In the genomic region with DNA sequence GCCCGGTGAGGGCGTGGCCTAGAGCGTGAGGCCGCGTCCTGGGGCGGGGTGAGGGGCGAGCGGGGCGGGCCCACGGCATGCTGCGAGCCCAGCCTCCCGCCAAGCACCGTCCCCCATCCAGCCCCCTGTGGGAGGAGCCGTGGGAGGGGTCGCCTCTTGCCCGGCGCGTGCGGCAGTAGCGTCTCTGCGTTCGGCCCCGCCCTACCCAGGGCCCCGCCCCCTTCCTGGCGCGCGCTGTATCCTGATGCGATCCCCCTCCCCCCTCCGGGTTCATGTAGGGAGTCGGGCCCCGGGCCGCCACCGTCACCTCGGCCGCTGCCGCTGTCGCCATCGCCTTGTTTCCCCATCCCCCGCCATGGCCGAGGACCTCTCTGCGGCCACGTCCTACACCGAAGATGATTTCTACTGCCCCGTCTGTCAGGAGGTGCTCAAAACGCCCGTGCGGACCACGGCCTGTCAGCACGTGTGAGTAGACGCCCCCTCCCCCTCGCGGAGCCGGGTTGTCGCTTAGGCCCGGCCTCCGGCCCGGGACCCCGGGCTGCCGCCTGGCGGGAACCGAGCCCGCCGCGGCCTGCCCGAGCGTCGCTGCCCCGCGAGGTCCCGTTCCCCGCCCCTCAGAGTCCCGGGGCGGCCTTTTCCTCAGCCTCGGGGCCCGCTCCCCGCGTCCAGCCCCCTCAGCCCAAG, we compare ENCODE assay signal across 1 cellular context.
TF ChIP-seq lines count a peak whose summit lies in the region.

No MANE protein-coding gene starts in this region.

TF ChIP-seq in GM12878, 131 proteins besides CTCF, POLR2A, EP300 and RAD21 (continued from another document):
- TF ChIP-seq, protein P1, sequence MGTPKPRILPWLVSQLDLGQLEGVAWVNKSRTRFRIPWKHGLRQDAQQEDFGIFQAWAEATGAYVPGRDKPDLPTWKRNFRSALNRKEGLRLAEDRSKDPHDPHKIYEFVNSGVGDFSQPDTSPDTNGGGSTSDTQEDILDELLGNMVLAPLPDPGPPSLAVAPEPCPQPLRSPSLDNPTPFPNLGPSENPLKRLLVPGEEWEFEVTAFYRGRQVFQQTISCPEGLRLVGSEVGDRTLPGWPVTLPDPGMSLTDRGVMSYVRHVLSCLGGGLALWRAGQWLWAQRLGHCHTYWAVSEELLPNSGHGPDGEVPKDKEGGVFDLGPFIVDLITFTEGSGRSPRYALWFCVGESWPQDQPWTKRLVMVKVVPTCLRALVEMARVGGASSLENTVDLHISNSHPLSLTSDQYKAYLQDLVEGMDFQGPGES (IDR thresholded peaks at IDR 0.05), result no peak
- 0 out of 2 replicates have a peak, but pooled peaks have one; percentile 31 for TF ChIP-seq TCF3 (IDR thresholded peaks at IDR 0.05; ENCODE audit: borderline replicate concordance, insufficient read depth, low read depth, low read length)
- TF ChIP-seq FOXM1 (IDR thresholded peaks at IDR 0.05; ENCODE audit: low read depth, low read length), result no peak
- no peak for TF ChIP-seq STAT3 (IDR thresholded peaks at IDR 0.05; ENCODE audit: low read depth, low read length)
- TF ChIP-seq, protein P2, sequence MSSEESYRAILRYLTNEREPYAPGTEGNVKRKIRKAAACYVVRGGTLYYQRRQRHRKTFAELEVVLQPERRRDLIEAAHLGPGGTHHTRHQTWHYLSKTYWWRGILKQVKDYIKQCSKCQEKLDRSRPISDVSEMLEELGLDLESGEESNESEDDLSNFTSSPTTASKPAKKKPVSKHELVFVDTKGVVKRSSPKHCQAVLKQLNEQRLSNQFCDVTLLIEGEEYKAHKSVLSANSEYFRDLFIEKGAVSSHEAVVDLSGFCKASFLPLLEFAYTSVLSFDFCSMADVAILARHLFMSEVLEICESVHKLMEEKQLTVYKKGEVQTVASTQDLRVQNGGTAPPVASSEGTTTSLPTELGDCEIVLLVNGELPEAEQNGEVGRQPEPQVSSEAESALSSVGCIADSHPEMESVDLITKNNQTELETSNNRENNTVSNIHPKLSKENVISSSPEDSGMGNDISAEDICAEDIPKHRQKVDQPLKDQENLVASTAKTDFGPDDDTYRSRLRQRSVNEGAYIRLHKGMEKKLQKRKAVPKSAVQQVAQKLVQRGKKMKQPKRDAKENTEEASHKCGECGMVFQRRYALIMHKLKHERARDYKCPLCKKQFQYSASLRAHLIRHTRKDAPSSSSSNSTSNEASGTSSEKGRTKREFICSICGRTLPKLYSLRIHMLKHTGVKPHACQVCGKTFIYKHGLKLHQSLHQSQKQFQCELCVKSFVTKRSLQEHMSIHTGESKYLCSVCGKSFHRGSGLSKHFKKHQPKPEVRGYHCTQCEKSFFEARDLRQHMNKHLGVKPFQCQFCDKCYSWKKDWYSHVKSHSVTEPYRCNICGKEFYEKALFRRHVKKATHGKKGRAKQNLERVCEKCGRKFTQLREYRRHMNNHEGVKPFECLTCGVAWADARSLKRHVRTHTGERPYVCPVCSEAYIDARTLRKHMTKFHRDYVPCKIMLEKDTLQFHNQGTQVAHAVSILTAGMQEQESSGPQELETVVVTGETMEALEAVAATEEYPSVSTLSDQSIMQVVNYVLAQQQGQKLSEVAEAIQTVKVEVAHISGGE (CRISPR knock-in tag; IDR thresholded peaks at IDR 0.05), result no peak
- no peak for TF ChIP-seq SREBF1 (IDR thresholded peaks at IDR 0.05; ENCODE audit: low read length)
- peak; percentile 75 for TF ChIP-seq CREB1 (IDR thresholded peaks at IDR 0.05; ENCODE audit: low read depth)
- TF ChIP-seq EZH2 (IDR thresholded peaks at IDR 0.05; ENCODE audit: borderline replicate concordance, control insufficient read depth, low read depth, low read length), result no peak
- TF ChIP-seq, protein P3, sequence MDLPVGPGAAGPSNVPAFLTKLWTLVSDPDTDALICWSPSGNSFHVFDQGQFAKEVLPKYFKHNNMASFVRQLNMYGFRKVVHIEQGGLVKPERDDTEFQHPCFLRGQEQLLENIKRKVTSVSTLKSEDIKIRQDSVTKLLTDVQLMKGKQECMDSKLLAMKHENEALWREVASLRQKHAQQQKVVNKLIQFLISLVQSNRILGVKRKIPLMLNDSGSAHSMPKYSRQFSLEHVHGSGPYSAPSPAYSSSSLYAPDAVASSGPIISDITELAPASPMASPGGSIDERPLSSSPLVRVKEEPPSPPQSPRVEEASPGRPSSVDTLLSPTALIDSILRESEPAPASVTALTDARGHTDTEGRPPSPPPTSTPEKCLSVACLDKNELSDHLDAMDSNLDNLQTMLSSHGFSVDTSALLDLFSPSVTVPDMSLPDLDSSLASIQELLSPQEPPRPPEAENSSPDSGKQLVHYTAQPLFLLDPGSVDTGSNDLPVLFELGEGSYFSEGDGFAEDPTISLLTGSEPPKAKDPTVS (IDR thresholded peaks at IDR 0.05; ENCODE audit: low read depth, low read length), result no peak
- TF ChIP-seq SREBF2 (IDR thresholded peaks at IDR 0.05; ENCODE audit: low read length), result no peak
- no peak for TF ChIP-seq MEF2A (IDR thresholded peaks at IDR 0.05; ENCODE audit: insufficient read depth, low read depth, low read length)
- TF ChIP-seq, protein P4, sequence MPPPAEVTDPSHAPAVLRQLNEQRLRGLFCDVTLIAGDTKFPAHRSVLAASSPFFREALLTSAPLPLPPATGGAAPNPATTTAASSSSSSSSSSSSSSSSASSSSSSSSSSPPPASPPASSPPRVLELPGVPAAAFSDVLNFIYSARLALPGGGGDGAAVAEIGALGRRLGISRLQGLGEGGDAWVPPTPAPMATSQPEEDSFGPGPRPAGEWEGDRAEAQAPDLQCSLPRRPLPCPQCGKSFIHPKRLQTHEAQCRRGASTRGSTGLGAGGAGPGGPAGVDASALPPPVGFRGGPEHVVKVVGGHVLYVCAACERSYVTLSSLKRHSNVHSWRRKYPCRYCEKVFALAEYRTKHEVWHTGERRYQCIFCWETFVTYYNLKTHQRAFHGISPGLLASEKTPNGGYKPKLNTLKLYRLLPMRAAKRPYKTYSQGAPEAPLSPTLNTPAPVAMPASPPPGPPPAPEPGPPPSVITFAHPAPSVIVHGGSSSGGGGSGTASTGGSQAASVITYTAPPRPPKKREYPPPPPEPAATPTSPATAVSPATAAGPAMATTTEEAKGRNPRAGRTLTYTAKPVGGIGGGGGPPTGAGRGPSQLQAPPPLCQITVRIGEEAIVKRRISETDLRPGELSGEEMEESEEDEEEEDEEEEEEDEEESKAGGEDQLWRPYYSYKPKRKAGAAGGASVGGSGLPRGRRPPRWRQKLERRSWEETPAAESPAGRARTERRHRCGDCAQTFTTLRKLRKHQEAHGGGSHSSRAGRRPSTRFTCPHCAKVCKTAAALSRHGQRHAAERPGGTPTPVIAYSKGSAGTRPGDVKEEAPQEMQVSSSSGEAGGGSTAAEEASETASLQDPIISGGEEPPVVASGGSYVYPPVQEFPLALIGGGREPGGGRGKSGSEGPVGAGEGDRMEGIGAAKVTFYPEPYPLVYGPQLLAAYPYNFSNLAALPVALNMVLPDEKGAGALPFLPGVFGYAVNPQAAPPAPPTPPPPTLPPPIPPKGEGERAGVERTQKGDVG (CRISPR knock-in tag; IDR thresholded peaks at IDR 0.05), result no peak
- TF ChIP-seq, protein P5, sequence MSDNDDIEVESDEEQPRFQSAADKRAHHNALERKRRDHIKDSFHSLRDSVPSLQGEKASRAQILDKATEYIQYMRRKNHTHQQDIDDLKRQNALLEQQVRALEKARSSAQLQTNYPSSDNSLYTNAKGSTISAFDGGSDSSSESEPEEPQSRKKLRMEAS (IDR thresholded peaks at IDR 0.05; ENCODE audit: low read depth, low read length), result no peak; the same call in 1 of the 2 replicates
- TF ChIP-seq NR2C2 (IDR thresholded peaks at IDR 0.05; ENCODE audit: borderline replicate concordance, control insufficient read depth, insufficient read length, low read depth), result no peak
- peak; percentile 53; the same call in 1 of the 2 replicates for TF ChIP-seq YY1 (IDR thresholded peaks at IDR 0.05; ENCODE audit: low read depth, low read length)
- TF ChIP-seq, protein P6, sequence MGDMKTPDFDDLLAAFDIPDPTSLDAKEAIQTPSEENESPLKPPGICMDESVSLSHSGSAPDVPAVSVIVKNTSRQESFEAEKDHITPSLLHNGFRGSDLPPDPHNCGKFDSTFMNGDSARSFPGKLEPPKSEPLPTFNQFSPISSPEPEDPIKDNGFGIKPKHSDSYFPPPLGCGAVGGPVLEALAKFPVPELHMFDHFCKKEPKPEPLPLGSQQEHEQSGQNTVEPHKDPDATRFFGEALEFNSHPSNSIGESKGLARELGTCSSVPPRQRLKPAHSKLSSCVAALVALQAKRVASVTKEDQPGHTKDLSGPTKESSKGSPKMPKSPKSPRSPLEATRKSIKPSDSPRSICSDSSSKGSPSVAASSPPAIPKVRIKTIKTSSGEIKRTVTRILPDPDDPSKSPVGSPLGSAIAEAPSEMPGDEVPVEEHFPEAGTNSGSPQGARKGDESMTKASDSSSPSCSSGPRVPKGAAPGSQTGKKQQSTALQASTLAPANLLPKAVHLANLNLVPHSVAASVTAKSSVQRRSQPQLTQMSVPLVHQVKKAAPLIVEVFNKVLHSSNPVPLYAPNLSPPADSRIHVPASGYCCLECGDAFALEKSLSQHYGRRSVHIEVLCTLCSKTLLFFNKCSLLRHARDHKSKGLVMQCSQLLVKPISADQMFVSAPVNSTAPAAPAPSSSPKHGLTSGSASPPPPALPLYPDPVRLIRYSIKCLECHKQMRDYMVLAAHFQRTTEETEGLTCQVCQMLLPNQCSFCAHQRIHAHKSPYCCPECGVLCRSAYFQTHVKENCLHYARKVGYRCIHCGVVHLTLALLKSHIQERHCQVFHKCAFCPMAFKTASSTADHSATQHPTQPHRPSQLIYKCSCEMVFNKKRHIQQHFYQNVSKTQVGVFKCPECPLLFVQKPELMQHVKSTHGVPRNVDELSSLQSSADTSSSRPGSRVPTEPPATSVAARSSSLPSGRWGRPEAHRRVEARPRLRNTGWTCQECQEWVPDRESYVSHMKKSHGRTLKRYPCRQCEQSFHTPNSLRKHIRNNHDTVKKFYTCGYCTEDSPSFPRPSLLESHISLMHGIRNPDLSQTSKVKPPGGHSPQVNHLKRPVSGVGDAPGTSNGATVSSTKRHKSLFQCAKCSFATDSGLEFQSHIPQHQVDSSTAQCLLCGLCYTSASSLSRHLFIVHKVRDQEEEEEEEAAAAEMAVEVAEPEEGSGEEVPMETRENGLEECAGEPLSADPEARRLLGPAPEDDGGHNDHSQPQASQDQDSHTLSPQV (IDR thresholded peaks at IDR 0.05), result no peak
- no peak for TF ChIP-seq ZNF217 (IDR thresholded peaks at IDR 0.05)
- TF ChIP-seq, protein P7, sequence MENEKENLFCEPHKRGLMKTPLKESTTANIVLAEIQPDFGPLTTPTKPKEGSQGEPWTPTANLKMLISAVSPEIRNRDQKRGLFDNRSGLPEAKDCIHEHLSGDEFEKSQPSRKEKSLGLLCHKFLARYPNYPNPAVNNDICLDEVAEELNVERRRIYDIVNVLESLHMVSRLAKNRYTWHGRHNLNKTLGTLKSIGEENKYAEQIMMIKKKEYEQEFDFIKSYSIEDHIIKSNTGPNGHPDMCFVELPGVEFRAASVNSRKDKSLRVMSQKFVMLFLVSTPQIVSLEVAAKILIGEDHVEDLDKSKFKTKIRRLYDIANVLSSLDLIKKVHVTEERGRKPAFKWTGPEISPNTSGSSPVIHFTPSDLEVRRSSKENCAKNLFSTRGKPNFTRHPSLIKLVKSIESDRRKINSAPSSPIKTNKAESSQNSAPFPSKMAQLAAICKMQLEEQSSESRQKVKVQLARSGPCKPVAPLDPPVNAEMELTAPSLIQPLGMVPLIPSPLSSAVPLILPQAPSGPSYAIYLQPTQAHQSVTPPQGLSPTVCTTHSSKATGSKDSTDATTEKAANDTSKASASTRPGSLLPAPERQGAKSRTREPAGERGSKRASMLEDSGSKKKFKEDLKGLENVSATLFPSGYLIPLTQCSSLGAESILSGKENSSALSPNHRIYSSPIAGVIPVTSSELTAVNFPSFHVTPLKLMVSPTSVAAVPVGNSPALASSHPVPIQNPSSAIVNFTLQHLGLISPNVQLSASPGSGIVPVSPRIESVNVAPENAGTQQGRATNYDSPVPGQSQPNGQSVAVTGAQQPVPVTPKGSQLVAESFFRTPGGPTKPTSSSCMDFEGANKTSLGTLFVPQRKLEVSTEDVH (IDR thresholded peaks at IDR 0.05; ENCODE audit: low read depth, partially characterized antibody), result no peak
- TF ChIP-seq SPI1 (IDR thresholded peaks at IDR 0.05; ENCODE audit: borderline replicate concordance, insufficient read depth, low read depth, low read length), result no peak
- no peak for TF ChIP-seq ZNF384 (IDR thresholded peaks at IDR 0.05; ENCODE audit: borderline replicate concordance, low read depth, low read length)
- TF ChIP-seq PML (IDR thresholded peaks at IDR 0.05; ENCODE audit: low read length), result 0 out of 2 replicates have a peak, but pooled peaks have one; percentile 4
- TF ChIP-seq ZSCAN29 (IDR thresholded peaks at IDR 0.05), result no peak
- no peak for TF ChIP-seq NFXL1 (IDR thresholded peaks at IDR 0.05; ENCODE audit: borderline replicate concordance)
- TF ChIP-seq DPF2 (IDR thresholded peaks at IDR 0.05), result peak; percentile 77
- no peak for TF ChIP-seq ETV6 (conservative IDR thresholded peaks at IDR 0.05 in 1 of 2, IDR thresholded peaks at IDR 0.05 in 1 of 2; ENCODE audit: borderline replicate concordance in 1 of 2, low read depth in 1 of 2)
